8 cellular contexts compared by ENCODE assay signal in genomic region chr1:42680921-42681683, GRCh38. TPM values are rescaled to one million over a fixed set of nuclear protein-coding genes. Genes with fewer than 3 reads are reported as not detected.
A peak's percentile ranks its signal among the peaks of the same experiment; 100 is the strongest.
DNase-seq lines count a peak whose midpoint lies in the region; ATAC-seq and TF ChIP-seq lines count a peak whose summit lies in the region.

No MANE protein-coding gene starts in this region.

- H3K4me3 ChIP-seq in A673 (ENCODE audit: low read depth, low read length, poor library complexity, severe bottlenecking): peak overlapping the region; percentile 79
- peak overlapping the region; percentile 62 for H3K4me3 ChIP-seq in GM12875 (ENCODE audit: low read depth, low read length)
- H3K4me3 ChIP-seq in lower leg skin (ENCODE audit: low read depth, poor library complexity, severe bottlenecking): peak overlapping the region; percentile 48
- peak overlapping the region; percentile 35 to 88 (median 66) for H3K4me3 ChIP-seq in thyroid gland (replicated peaks in 1 of 3)

- CTCF ChIA-PET in A673 (lab: Charles Lee): interaction anchor here (0.5 kb wide), 1 partner anchor 85 kb away, joined by 8 read pairs; no protein-coding TSS in a partner anchor

- H3K36me3 ChIP-seq in A673 (ENCODE audit: insufficient read depth, low read length, poor library complexity, severe bottlenecking): peaks cover 34% of the 10 kb centered on the region
- H3K36me3 ChIP-seq in thyroid gland: no peaks in the 10 kb centered on the region

- TSS peak; percentile 91 for BruUV-seq in A673 (replicated peaks; lab: Mats Ljungman, UMichigan)

- H3K27me3 ChIP-seq in A673 (replicated peaks; ENCODE audit: insufficient read depth, low read depth, low read length, poor library complexity): no peaks in the 10 kb centered on the region
- no peaks in the 10 kb centered on the region for H3K27me3 ChIP-seq in thyroid gland

- no peak for TF ChIP-seq POLR2A in lower leg skin (IDR thresholded peaks at IDR 0.05)
- no peak for TF ChIP-seq POLR2A in thyroid gland (IDR thresholded peaks at IDR 0.05)

- WGBS in lower leg skin, 2 donors: 3 to 5% methylated on average over 18 of the region's 18 CpGs
- WGBS in thyroid gland, 2 donors: 9 to 10% methylated on average over 18 of the region's 18 CpGs

- H3K27ac ChIP-seq in A673 (ENCODE audit: low read depth, low read length, poor library complexity, severe bottlenecking): peak overlapping the region; percentile 93
- peak overlapping the region in 2 of 3 donors; percentile 81 to 83 for H3K27ac ChIP-seq in thyroid gland

- intact Hi-C loops in A673 (cut with micrococcal nuclease; ENCODE audit: unreplicated experiment): no loop called here
- intact Hi-C loops in lower leg skin (cut with DNase I; ENCODE audit: low total_unique reads): no loop called here
- intact Hi-C loops in thyroid gland (cut with DNase I): no loop called here

- no peak for ATAC-seq in GM21367 (IDR thresholded peaks at IDR 0.05; ENCODE audit: unreplicated experiment)

- peak; percentile 38 for DNase-seq in A673 (ENCODE audit: low spot score)
- peak; percentile 43 for DNase-seq in RKO (ENCODE audit: low spot score)
- peak; percentile 42 for DNase-seq in central memory CD4-positive, alpha-beta T cell
- no peak for DNase-seq in lower leg skin (ENCODE audit: low spot score in 2 of 2)
- no peak for DNase-seq in thyroid gland
- DNase-seq in HT-29 (ENCODE audit: low spot score): no peak

- H3K4me1 ChIP-seq in A673 (ENCODE audit: insufficient read depth, low read length, poor library complexity, severe bottlenecking) (peaks cover 18% of the 10 kb centered on the region), thyroid gland (peaks cover 35 to 43% of the 10 kb centered on the region in 2 donors)

- H3K9me3 ChIP-seq in A673 (ENCODE audit: low read depth, low read length, poor library complexity, severe bottlenecking) (no peaks in the 10 kb centered on the region), thyroid gland (no peaks in the 10 kb centered on the region)

- TF ChIP-seq CTCF in A673 (conservative IDR thresholded peaks at IDR 0.05; ENCODE audit: low read depth, low read length) (no peak), GM12875 (IDR thresholded peaks at IDR 0.05; ENCODE audit: borderline replicate concordance, insufficient read depth, low read depth, low read length) (no peak), lower leg skin (IDR thresholded peaks at IDR 0.05) (no peak), thyroid gland (IDR thresholded peaks at IDR 0.05) (no peak)

- POLR2A ChIA-PET in A673 (lab: Charles Lee; ENCODE audit: low non-redundant PET): interaction anchor here (0.6 kb wide), 1 partner anchor 10 kb away, joined by 4 read pairs; no protein-coding TSS in a partner anchor

RNA-seq across cellular contexts. Expression of gene YBX1, which starts 1.1 kb away (rescaled TPM):
- total RNA-seq in A673 (2021) (1,480 and 1,576 TPM in 2 replicates), lower leg skin (100 to 1,000 TPM; 227 to 358 (median 293) TPM), thyroid gland (100 to 1,000 TPM; 368 to 678 (median 607) TPM)
- total RNA-seq in HT-29 (2014; rRNA removed; shearing (Covaris generic)): 900 and 1,047 TPM in 2 replicates

RNA-seq across cellular contexts. Expression of gene PPIH, which starts 22.9 kb away (rescaled TPM):
- 75.9 and 79.0 TPM in 2 replicates for total RNA-seq in A673 (2021)
- total RNA-seq in lower leg skin: 10 to 100 TPM; 16.2 to 25.7 (median 20.5) TPM
- total RNA-seq in thyroid gland: 10 to 100 TPM; 26.4 to 45.9 (median 40.3) TPM
- total RNA-seq in HT-29 (2014; rRNA removed; shearing (Covaris generic)): 61.2 and 61.7 TPM in 2 replicates

RNA-seq across cellular contexts. Expression of gene CLDN19, which starts 58.9 kb away (rescaled TPM):
- not detected in 2 replicates for total RNA-seq in A673 (2021)
- 1 to 10 TPM in 1 of 4 donors, under 1 TPM in 3; 0.12 to 1.2 (median 0.18) TPM for total RNA-seq in lower leg skin
- total RNA-seq in thyroid gland: not detected
- total RNA-seq in HT-29 (2014; rRNA removed; shearing (Covaris generic)): not detected in 2 replicates

Comparison
In these comparisons a context has a peak if more than half of its experiments do, and no peak if none do; other contexts are left out.
1. DNase-seq: peak in A673 (single experiment), RKO (single experiment) and central memory CD4-positive, alpha-beta T cell (single experiment); none in lower leg skin (0 of 2), thyroid gland (0 of 2) and HT-29 (single experiment).
2. Peak in every context shown above with its lines, with median percentiles within 50 percentile points of each other: H3K4me3 ChIP-seq.